ENCODE assay signal across 1 cellular context in genomic region chr4:139301143-139301820, GRCh38.
TF ChIP-seq lines count a peak whose summit lies in the region.

Gene NAA15, plus strand, starts transcription at chr4:139301505. Its CDS starts 273 bp downstream, at chr4:139301778.

TF ChIP-seq in K562, 482 proteins besides CTCF, POLR2A, EP300 and RAD21 (continued from another document and continues in another):
- peak; percentile 91 for TF ChIP-seq ARID4B (CRISPR knock-in tag; IDR thresholded peaks at IDR 0.05)
- TF ChIP-seq FOXJ2 (tag; IDR thresholded peaks at IDR 0.05), result peak; percentile 61
- TF ChIP-seq THAP12 (CRISPR knock-in tag; IDR thresholded peaks at IDR 0.05), result peak; percentile 54; the same call in 1 of the 2 replicates
- TF ChIP-seq ZNF143 (CRISPR knock-in tag; IDR thresholded peaks at IDR 0.05), result peak; percentile 72
- TF ChIP-seq ZFP36 (IDR thresholded peaks at IDR 0.05; ENCODE audit: low read depth, low read length, partially characterized antibody), result peak; percentile 32
- 0 out of 2 replicates have a peak, but pooled peaks have one; percentile 71 for TF ChIP-seq CBX1 (IDR thresholded peaks at IDR 0.05; ENCODE audit: low read depth)
- TF ChIP-seq MTA1 (IDR thresholded peaks at IDR 0.05; ENCODE audit: borderline replicate concordance), result 0 out of 2 replicates have a peak, but pooled peaks have one; percentile 42
- TF ChIP-seq POU5F1 (IDR thresholded peaks at IDR 0.05; ENCODE audit: borderline replicate concordance, low read depth, low read length, partially characterized antibody), result peak; percentile 6
- TF ChIP-seq SP1 (CRISPR knock-in tag; IDR thresholded peaks at IDR 0.05), result peak; percentile 92
- 0 out of 2 replicates have a peak, but pooled peaks have one; percentile 18 for TF ChIP-seq ZBTB17 (CRISPR knock-in tag; IDR thresholded peaks at IDR 0.05)
- TF ChIP-seq KDM2B (CRISPR knock-in tag; IDR thresholded peaks at IDR 0.05), result 0 out of 2 replicates have a peak, but pooled peaks have one; percentile 26
- TF ChIP-seq FOSL1 (tag; conservative IDR thresholded peaks at IDR 0.05), result 0 out of 2 replicates have a peak, but pooled peaks have one; percentile 35
- peak; percentile 57; the same call in 1 of the 2 replicates for TF ChIP-seq POLR2AphosphoS2 (IDR thresholded peaks at IDR 0.05; ENCODE audit: low read length)
- peak; percentile 77 for TF ChIP-seq TAF9B (IDR thresholded peaks at IDR 0.05; ENCODE audit: partially characterized antibody)
- peak; percentile 55; the same call in 1 of the 2 replicates for TF ChIP-seq RAD51 (IDR thresholded peaks at IDR 0.05; ENCODE audit: borderline replicate concordance, low read depth)
- TF ChIP-seq HDAC2 (IDR thresholded peaks at IDR 0.05), result peak; percentile 90
- TF ChIP-seq GMEB1 (CRISPR knock-in tag; IDR thresholded peaks at IDR 0.05), result 0 out of 2 replicates have a peak, but pooled peaks have one; percentile 30
- no peak for TF ChIP-seq IRF2 (CRISPR knock-in tag; IDR thresholded peaks at IDR 0.05)
- peak; percentile 93 for TF ChIP-seq PKNOX1 (IDR thresholded peaks at IDR 0.05)
- TF ChIP-seq MGA (IDR thresholded peaks at IDR 0.05), result peak; percentile 80
- peak; percentile 74 for TF ChIP-seq CREM (IDR thresholded peaks at IDR 0.05; ENCODE audit: low read depth)
- peak; percentile 66 for TF ChIP-seq LCOR (CRISPR knock-in tag; IDR thresholded peaks at IDR 0.05)
- no peak for TF ChIP-seq PURB (CRISPR knock-in tag; IDR thresholded peaks at IDR 0.05; ENCODE audit: low read depth)
- no peak for TF ChIP-seq FOXM1 (IDR thresholded peaks at IDR 0.05; ENCODE audit: low read depth)
- no peak; the same call in 1 of the 2 replicates for TF ChIP-seq FOXM1 (CRISPR knock-in tag; IDR thresholded peaks at IDR 0.05; ENCODE audit: low read depth)
- 0 out of 4 replicates have a peak, but pooled peaks of 1 of the 2 experiments have one; percentile 9 for TF ChIP-seq FOXK2 (conservative IDR thresholded peaks at IDR 0.05 in 1 of 2, IDR thresholded peaks at IDR 0.05 in 1 of 2; ENCODE audit: low read depth in 2 of 2)
- peak; percentile 94 for TF ChIP-seq MAX (CRISPR knock-in tag; IDR thresholded peaks at IDR 0.05)
- TF ChIP-seq TAF7 (tag; IDR thresholded peaks at IDR 0.05), result peak; percentile 20; the same call in 1 of the 2 replicates
- peak; percentile 67; the same call in 1 of the 2 replicates for TF ChIP-seq LARP7 (IDR thresholded peaks at IDR 0.05)
- peak; percentile 38 for TF ChIP-seq MYNN (IDR thresholded peaks at IDR 0.05)
- no peak for TF ChIP-seq MYNN (CRISPR knock-in tag; IDR thresholded peaks at IDR 0.05)
- peak; percentile 30; the same call in 1 of the 2 replicates for TF ChIP-seq HMBOX1 (IDR thresholded peaks at IDR 0.05)
- peak; percentile 70; the same call in 1 of the 2 replicates for TF ChIP-seq PHF8 (IDR thresholded peaks at IDR 0.05; ENCODE audit: borderline replicate concordance, low read length)
- 0 out of 2 replicates have a peak, but pooled peaks have one; percentile 76 for TF ChIP-seq ZC3H11A (IDR thresholded peaks at IDR 0.05; ENCODE audit: low read depth, low read length)
- peak; percentile 79 for TF ChIP-seq POLR2AphosphoS5 (IDR thresholded peaks at IDR 0.05; ENCODE audit: control insufficient read depth, insufficient read depth, low read depth, low read length)
- TF ChIP-seq NCOR1 (IDR thresholded peaks at IDR 0.05), result no peak
- peak; percentile 98 for TF ChIP-seq ZNF75A (CRISPR knock-in tag; IDR thresholded peaks at IDR 0.05)
